ENCODE assay signal across 14 cellular contexts in the genomic region with DNA sequence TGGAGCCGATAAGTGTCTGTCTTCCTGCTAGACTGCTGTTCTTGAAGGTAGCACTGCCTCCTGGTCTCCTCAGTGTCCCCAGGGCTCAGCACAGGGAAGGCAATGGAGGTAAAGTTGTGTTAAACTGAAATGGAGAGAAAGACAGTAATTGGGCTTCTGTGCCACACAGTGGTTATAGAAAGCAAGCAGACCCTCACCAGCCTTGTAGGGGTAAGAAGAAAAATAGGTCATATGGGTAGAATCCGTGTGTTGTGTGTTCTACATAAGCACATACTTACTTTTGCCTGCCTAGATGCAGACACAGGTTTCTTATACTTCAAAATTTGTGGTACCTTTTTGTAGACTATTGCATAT. TPM values are rescaled to one million over a fixed set of nuclear protein-coding genes. Genes with fewer than 3 reads are reported as not detected.
DNase-seq lines count a peak whose midpoint lies in the region; ATAC-seq, FAIRE-seq and TF ChIP-seq lines count a peak whose summit lies in the region.
"Had no signal": no experiment of that assay in that cellular context is flagged by ENCODE, and none has a peak within 500 bp of the region (broad histone marks: within the 10 kb centered on the region; RNA-seq: fewer than 3 reads in every experiment).

No MANE protein-coding gene starts in this region.

- H3F3A ChIP-seq in SU-DHL-6 (ENCODE audit: insufficient read depth) = peaks cover 57% of the 10 kb centered on the region

- no peak for TF ChIP-seq EP300 in K562 (IDR thresholded peaks at IDR 0.05; ENCODE audit: low read length)

- peaks cover 15 to 16% of the 10 kb centered on the region in 2 experiments for H3K4me1 ChIP-seq in K562 (replicated peaks in 1 of 2; ENCODE audit: control insufficient read depth in 2 of 2, insufficient read depth in 2 of 2, low read length in 2 of 2)
- H3K4me1 ChIP-seq in ascending aorta = no peaks in the 10 kb centered on the region
- H3K4me1 ChIP-seq: foreskin keratinocyte had no signal

- H3K4me1 Mint-ChIP-seq in activated T-cell treated with anti-CD3 and anti-CD28 coated beads, Interleukin-2, amount 50 U/mL, for 24 hours (ENCODE audit: low read depth) = peaks cover 90% of the 10 kb centered on the region
- H3K4me1 Mint-ChIP-seq in stimulated activated naive B cell treated with anti-CD40 and anti-IgM and Interleukin-4, amounts not matched to agents 10 μg/mL and 1 μg/mL and 100 μg/mL, for 72 hours = peaks cover 57 to 77% of the 10 kb centered on the region in 2 donors

- no peaks in the 10 kb centered on the region for H3K9me3 Mint-ChIP-seq in activated T-cell treated with anti-CD3 and anti-CD28 coated beads, Interleukin-2, amount 50 U/mL, for 24 hours
- H3K9me3 Mint-ChIP-seq in stimulated activated naive B cell treated with anti-CD40 and anti-IgM and Interleukin-4, amounts not matched to agents 10 μg/mL and 1 μg/mL and 100 μg/mL, for 72 hours = peaks cover 0 to 3% of the 10 kb centered on the region in 2 donors

- H3K4me3 Mint-ChIP-seq in activated T-cell treated with anti-CD3 and anti-CD28 coated beads, Interleukin-2, amount 50 U/mL, for 24 hours = no peak overlapping the region
- H3K4me3 Mint-ChIP-seq in stimulated activated naive B cell treated with anti-CD40 and anti-IgM and Interleukin-4, amounts not matched to agents 10 μg/mL and 1 μg/mL and 100 μg/mL, for 72 hours = no peak overlapping the region

- in situ Hi-C loops in K562 (cut with MboI) = no loop called here

- no peak for DNase-seq in activated T-cell treated with anti-CD3 and anti-CD28 coated beads, Interleukin-2, amount 50 U/mL, for 24 hours
- no peak for DNase-seq in activated T-cell treated with anti-CD3 and anti-CD28 coated beads, Interleukin-2, amount 50 U/mL, for 1 hour
- no peak for DNase-seq in K562 (ENCODE audit: extremely low read depth in 1 of 4, low spot score in 3 of 4)
- DNase-seq in stimulated activated naive B cell treated with anti-CD40 and anti-IgM and Interleukin-4, amounts not matched to agents 10 μg/mL and 1 μg/mL and 100 μg/mL, for 72 hours = no peak
- DNase-seq in OCI-M1 (lab: John Stamatoyannopoulos, UW) = no peak
- no peak for DNase-seq in NCI-H1417 (lab: John Stamatoyannopoulos, UW)
- DNase-seq in ascending aorta (ENCODE audit: low spot score in 2 of 2) = no peak
- DNase-seq: ACHN; foreskin keratinocyte; kidney glomerular epithelial cell; NCI-H1436 treated with DMSO at 0.1 percent for 48 hours; stimulated activated naive CD4-positive, alpha-beta T cell treated with Interleukin-2 at 50 U/mL for 16 hours had no signal

- H3K27me3 ChIP-seq in SU-DHL-6 (ENCODE audit: low read length) (no peaks in the 10 kb centered on the region), K562 (ENCODE audit: control insufficient read depth in 2 of 2, insufficient read depth in 2 of 2, low read length in 2 of 2) (no peaks in the 10 kb centered on the region), ascending aorta (no peaks in the 10 kb centered on the region)
- H3K27me3 ChIP-seq: foreskin keratinocyte had no signal

- peaks cover 36% of the 10 kb centered on the region; the same call in 1 of the 2 replicates for H3K36me3 ChIP-seq in SU-DHL-6 (ENCODE audit: low read length)
- peaks cover 42% of the 10 kb centered on the region for H3K36me3 ChIP-seq in K562 (ENCODE audit: control insufficient read depth, insufficient read depth, low read length)
- no peaks in the 10 kb centered on the region for H3K36me3 ChIP-seq in ascending aorta

- no peak for TF ChIP-seq POLR2A in K562 (conservative IDR thresholded peaks at IDR 0.05)

- H4K20me1 ChIP-seq in SU-DHL-6 (ENCODE audit: low read depth, low read length) (peaks cover 22% of the 10 kb centered on the region), K562 (replicated peaks; ENCODE audit: control insufficient read depth, insufficient read depth, low read length) (no peaks in the 10 kb centered on the region; the same call in 1 of the 2 replicates)

- FAIRE-seq in K562 (lab: Jason Lieb, UNC) = no peak

- H3K36me3 Mint-ChIP-seq in activated T-cell treated with anti-CD3 and anti-CD28 coated beads, Interleukin-2, amount 50 U/mL, for 24 hours (ENCODE audit: low read depth) = peaks cover 81% of the 10 kb centered on the region
- H3K36me3 Mint-ChIP-seq in stimulated activated naive B cell treated with anti-CD40 and anti-IgM and Interleukin-4, amounts not matched to agents 10 μg/mL and 1 μg/mL and 100 μg/mL, for 72 hours = peaks cover 39 to 61% of the 10 kb centered on the region in 2 donors

- CTCF ChIA-PET in K562 (lab: Yijun Ruan, JAX; ENCODE audit: low intra/inter-chr PET ratio) = no interaction called here

- H2AFZ ChIP-seq in SU-DHL-6 (ENCODE audit: low read depth, low read length, severe bottlenecking) (no peak overlapping the region), K562 (ENCODE audit: low read depth, low read length) (no peak overlapping the region)

- H3K9ac ChIP-seq in SU-DHL-6 (ENCODE audit: low read length) (no peak overlapping the region), K562 (ENCODE audit: insufficient read depth in 1 of 2, low read depth in 2 of 2, low read length in 2 of 2) (no peak overlapping the region)

- no peak for TF ChIP-seq RAD21 in K562 (CRISPR knock-in tag; conservative IDR thresholded peaks at IDR 0.05 in 1 of 2, IDR thresholded peaks at IDR 0.05 in 1 of 2)

- WGBS in K562 (ENCODE audit: insufficient coverage, low coverage, missing lambda C conversion rate) = 75% methylated on average over 2 of the region's 2 CpGs

- TF ChIP-seq CTCF in SU-DHL-6 (IDR thresholded peaks at IDR 0.05; ENCODE audit: insufficient read depth, low read length, poor library complexity, severe bottlenecking) = no peak
- no peak for TF ChIP-seq CTCF in K562 (IDR thresholded peaks at IDR 0.05 in 2 of 3, conservative IDR thresholded peaks at IDR 0.05 in 1 of 3; ENCODE audit: insufficient read depth in 2 of 3, low read depth in 1 of 3, low read length in 3 of 3)
- no peak for TF ChIP-seq CTCF in ascending aorta (IDR thresholded peaks at IDR 0.05)

- H3K27ac ChIP-seq in SU-DHL-6 (ENCODE audit: low read depth, low read length) (peak overlapping the region; percentile 34; the same call in 1 of the 2 replicates), K562 (ENCODE audit: extremely low read depth, low read depth, low read length) (no peak overlapping the region), ascending aorta (no peak overlapping the region)
- H3K27ac ChIP-seq: foreskin keratinocyte, RWPE1 had no signal

- BruUV-seq in K562 (replicated peaks; lab: Mats Ljungman, UMichigan) = no TSS peak

- peaks cover 33% of the 10 kb centered on the region for H3K79me2 ChIP-seq in SU-DHL-6 (ENCODE audit: insufficient read depth, low read length)
- H3K79me2 ChIP-seq in K562 (ENCODE audit: control insufficient read depth, insufficient read depth, low read length) = peaks cover 7% of the 10 kb centered on the region

- H3K4me2 ChIP-seq in SU-DHL-6 (ENCODE audit: low read depth, low read length, poor library complexity, severe bottlenecking) = no peak overlapping the region
- no peak overlapping the region for H3K4me2 ChIP-seq in K562 (ENCODE audit: insufficient read depth, low read length)

- no peaks in the 10 kb centered on the region for H3K9me2 ChIP-seq in SU-DHL-6 (replicated peaks; ENCODE audit: insufficient read depth, low read length)

- H3K9me3 ChIP-seq in SU-DHL-6 (ENCODE audit: insufficient read depth, low read length) (no peaks in the 10 kb centered on the region), K562 (replicated peaks; ENCODE audit: control insufficient read depth, insufficient read depth, low read depth, low read length) (no peaks in the 10 kb centered on the region), ascending aorta (no peaks in the 10 kb centered on the region)

- H3K27ac Mint-ChIP-seq in activated T-cell treated with anti-CD3 and anti-CD28 coated beads, Interleukin-2, amount 50 U/mL, for 24 hours = peak overlapping the region; percentile 93
- H3K27ac Mint-ChIP-seq in stimulated activated naive B cell treated with anti-CD40 and anti-IgM and Interleukin-4, amounts not matched to agents 10 μg/mL and 1 μg/mL and 100 μg/mL, for 72 hours = peak overlapping the region; percentile 84

- H3K4me3 ChIP-seq in SU-DHL-6 (ENCODE audit: insufficient read depth, low read length, poor library complexity, severe bottlenecking) = no peak overlapping the region
- H3K4me3 ChIP-seq in K562 = no peak overlapping the region
- no peak overlapping the region for H3K4me3 ChIP-seq in ascending aorta

- intact Hi-C loops in K562 (cut with micrococcal nuclease) (no loop called here), ascending aorta (cut with DNase I) (no loop called here)

- ATAC-seq in K562 = no peak
- ATAC-seq in stimulated activated naive B cell treated with anti-CD40 and anti-IgM and Interleukin-4, amounts not matched to agents 10 μg/mL and 1 μg/mL and 100 μg/mL, for 72 hours (replicated peaks) = no peak
- ATAC-seq: foreskin keratinocyte had no signal

- no peaks in the 10 kb centered on the region for H3K27me3 Mint-ChIP-seq in activated T-cell treated with anti-CD3 and anti-CD28 coated beads, Interleukin-2, amount 50 U/mL, for 24 hours
- H3K27me3 Mint-ChIP-seq in stimulated activated naive B cell treated with anti-CD40 and anti-IgM and Interleukin-4, amounts not matched to agents 10 μg/mL and 1 μg/mL and 100 μg/mL, for 72 hours = no peaks in the 10 kb centered on the region

- POLR2A ChIA-PET in K562 (lab: Yijun Ruan, JAX) = no interaction called here

- H3K9me1 ChIP-seq in K562 (ENCODE audit: control insufficient read depth, insufficient read depth, low read length) = no peaks in the 10 kb centered on the region

TF ChIP-seq in K562, 482 proteins besides CTCF, POLR2A, EP300 and RAD21 (continues in another document):
- no peak for TF ChIP-seq SREBF1 (IDR thresholded peaks at IDR 0.05; ENCODE audit: borderline replicate concordance, low read depth, low read length)
- no peak for TF ChIP-seq PURB (CRISPR knock-in tag; IDR thresholded peaks at IDR 0.05; ENCODE audit: low read depth)
- no peak for TF ChIP-seq DNMT1 (IDR thresholded peaks at IDR 0.05)

RNA-seq across cellular contexts. Expression of a gene that starts 49.7 kb away (rescaled TPM):
- 11.2 and 13.2 TPM in 2 replicates for total RNA-seq in K562 (2011; cell fraction: chromatin; rRNA removed; ENCODE audit: low replicate concordance)
- 5.3 and 7.5 TPM in 2 replicates for total RNA-seq in K562 (2011; cell fraction: nucleolus; rRNA removed)
- total RNA-seq in K562 (2011; cell fraction: nucleoplasm; rRNA removed) = 13.0 and 13.2 TPM in 2 replicates
- total RNA-seq in K562 (2014; rRNA removed) = 15.8 and 20.3 TPM in 2 replicates
- total RNA-seq in K562 (2014; rRNA removed; fragmentation: Illumina TruSeq; extraction: Trizol) = 18.1 and 19.0 TPM in 2 replicates
- total RNA-seq in K562 (2015; rRNA removed; fragmentation: Illumina TruSeq; extraction: Trizol) = 17.3 and 17.4 TPM in 2 replicates
- 24.0 and 26.3 TPM in 2 replicates for total RNA-seq in K562 (2021)
- polyA plus RNA-seq in K562 (2011; rRNA removed) = 1.4 and 14.3 TPM in 2 replicates
- polyA plus RNA-seq in K562 (2011; cell fraction: cytosol; rRNA removed) = 1.2 and 10.9 TPM in 2 replicates
- 1.3 and 6.8 TPM in 2 replicates for polyA plus RNA-seq in K562 (2011; cell fraction: nucleus; rRNA removed)
- 25.9 and 68.3 TPM in 2 replicates for polyA plus RNA-seq in K562 (2012)
- 25.5 and 26.7 TPM in 2 replicates for polyA plus RNA-seq in K562 (2014; fragmentation: Illumina TruSeq; extraction: Trizol)
- polyA plus RNA-seq in K562 (2014; fragmentation: Nextera tagmentation; extraction: Ambion mirVana) = 10 to 100 TPM; 27.2 to 37.7 TPM
- 23.2 and 32.5 TPM in 2 replicates for polyA plus RNA-seq in K562 (2014; rRNA removed)
- 1.8 and 13.2 TPM in 2 replicates for polyA minus RNA-seq in K562 (2011; rRNA and poly(A)+ RNA removed)
- 0.91 and 4.9 TPM in 2 replicates for polyA minus RNA-seq in K562 (2011; cell fraction: cytosol; rRNA and poly(A)+ RNA removed)
- 0.89 and 6.3 TPM in 2 replicates for polyA minus RNA-seq in K562 (2011; cell fraction: nucleus; rRNA and poly(A)+ RNA removed)
- total RNA-seq in ascending aorta = not detected
- total RNA-seq: foreskin keratinocyte had no signal
- polyA plus RNA-seq: foreskin keratinocyte had no signal
